Comparison of ENCODE assay signal across 8 cellular contexts in genomic region chr2:33599175-33599942, GRCh38. TPM values are rescaled to one million over a fixed set of nuclear protein-coding genes. Genes with fewer than 3 reads are reported as not detected.
A peak's percentile ranks its signal among the peaks of the same experiment; 100 is the strongest.
DNase-seq lines count a peak whose midpoint lies in the region; ATAC-seq and TF ChIP-seq lines count a peak whose summit lies in the region.

Gene FAM98A (minus strand): TSS chr2:33599299. CDS start chr2:33599221, 78 bp downstream.

- no peak for TF ChIP-seq RAD21 in Ishikawa (IDR thresholded peaks at IDR 0.05; ENCODE audit: low read depth)

- H3K4me1 ChIP-seq in PC-3 (ENCODE audit: insufficient read depth, low read length) (peaks cover 16% of the 10 kb centered on the region), mucosa of descending colon (ENCODE audit: low read depth) (peaks cover 16% of the 10 kb centered on the region)

- H3K9me3 ChIP-seq in PC-3 (ENCODE audit: low read length) (no peaks in the 10 kb centered on the region), mucosa of descending colon (no peaks in the 10 kb centered on the region)

- DNase-seq in DMS153 treated with DMSO at 0.1 percent for 48 hours (lab: John Stamatoyannopoulos, UW; ENCODE audit: unreplicated experiment) (peak; percentile 95), PC-3 (peak; percentile 99), activated T-cell treated with anti-CD3 and anti-CD28 coated beads for 48 hours (ENCODE audit: low read depth) (peak; percentile 98), epithelial cell of prostate (ENCODE audit: low read depth, low spot score) (peak; percentile 85), mucosa of descending colon (peak; percentile 99)
- peak; percentile 99 for DNase-seq in stimulated activated CD8-positive, alpha-beta memory T cell treated with anti-CD3 and anti-CD28 coated beads, Interleukin-4, amount 100 ng/mL, for 24 hours (ENCODE audit: low read depth)

- BruUV-seq in PC-3 (replicated peaks; lab: Mats Ljungman, UMichigan), result TSS peak; percentile 90

- H3K79me2 ChIP-seq in PC-3 (ENCODE audit: low read length), result peaks cover 44% of the 10 kb centered on the region

- peak within 1 kb of the TSS; percentile 96 for H2AFZ ChIP-seq in PC-3 (ENCODE audit: low read length)

- H3F3A ChIP-seq in PC-3 (ENCODE audit: low read length, unreplicated experiment), result no peaks in the 10 kb centered on the region

- no peak; the same call in 1 of the 2 replicates for TF ChIP-seq EP300 in Ishikawa (IDR thresholded peaks at IDR 0.05; ENCODE audit: borderline replicate concordance)

- CTCF ChIA-PET in PC-3 (lab: Charles Lee), result interaction anchor here (1.4 kb wide), 1 partner anchor 16 kb away, joined by 6 read pairs; no protein-coding TSS in a partner anchor

- H3K27ac ChIP-seq in PC-3 (ENCODE audit: low read length) (peak within 1 kb of the TSS; percentile 37), epithelial cell of prostate (peak within 1 kb of the TSS; percentile 40)

- H3K4me2 ChIP-seq in PC-3 (ENCODE audit: low read length), result peak within 1 kb of the TSS; percentile 97

- H3K4me3 ChIP-seq in PC-3 (ENCODE audit: low read length) (peak within 1 kb of the TSS; percentile 93), mucosa of descending colon (peak within 1 kb of the TSS; percentile 70)

- H3K27me3 ChIP-seq in PC-3 (ENCODE audit: low read length), result no peaks in the 10 kb centered on the region

- TF ChIP-seq CTCF in PC-3 (conservative IDR thresholded peaks at IDR 0.05; ENCODE audit: low read depth, low read length) (no peak; the same call in 1 of the 2 replicates), mucosa of descending colon (IDR thresholded peaks at IDR 0.05) (peak; percentile 16)

- H3K9ac ChIP-seq in PC-3 (ENCODE audit: low read length), result peak within 1 kb of the TSS; percentile 90

- H3K36me3 ChIP-seq in PC-3 (ENCODE audit: low read depth, low read length), result peaks cover 8% of the 10 kb centered on the region; the same call in 1 of the 2 replicates
- H3K36me3 ChIP-seq in mucosa of descending colon (ENCODE audit: low read depth), result peaks cover 3% of the 10 kb centered on the region

- no peaks in the 10 kb centered on the region for H3K9me2 ChIP-seq in PC-3 (replicated peaks; ENCODE audit: low read length)

- ATAC-seq in GM21576 (IDR thresholded peaks at IDR 0.05; ENCODE audit: unreplicated experiment), result peak; percentile 91
- ATAC-seq in PC-3, result peak; percentile 93
- peak; percentile 99 for ATAC-seq in mucosa of descending colon

- POLR2A ChIA-PET in PC-3 (lab: Charles Lee; ENCODE audit: unreplicated experiment), result interaction anchor here (0.5 to 1.2 kb wide), 6 partner anchors 22 to 434 kb away, joined by 3 to 8 read pairs (median 4); no protein-coding TSS in a partner anchor

- intact Hi-C loops in PC-3 (cut with micrococcal nuclease) (loop anchor here (2.0 to 10.0 kb wide), 2 partner anchors 309 to 325 kb away; no protein-coding TSS in a partner anchor), mucosa of descending colon (cut with DNase I, micrococcal nuclease) (no loop called here)

- H4K20me1 ChIP-seq in PC-3 (ENCODE audit: low read length), result peaks cover 11% of the 10 kb centered on the region; the same call in 1 of the 2 replicates

TF ChIP-seq in Ishikawa, 13 proteins besides CTCF, POLR2A, EP300 and RAD21:
- TF ChIP-seq CEBPB (IDR thresholded peaks at IDR 0.05), result no peak
- 0 out of 2 replicates have a peak, but pooled peaks have one; percentile 13 for TF ChIP-seq USF1 (IDR thresholded peaks at IDR 0.05)
- TF ChIP-seq CREB1 (IDR thresholded peaks at IDR 0.05; ENCODE audit: low read depth), result peak; percentile 35
- TF ChIP-seq FOXM1 (IDR thresholded peaks at IDR 0.05; ENCODE audit: borderline replicate concordance, low read depth), result no peak
- 0 out of 2 replicates have a peak, but pooled peaks have one; percentile 43 for TF ChIP-seq TAF1 (IDR thresholded peaks at IDR 0.05; ENCODE audit: low read depth)
- peak; percentile 86 for TF ChIP-seq MAX (IDR thresholded peaks at IDR 0.05)
- TF ChIP-seq YY1 (IDR thresholded peaks at IDR 0.05; ENCODE audit: low read depth), result peak; percentile 22; the same call in 1 of the 2 replicates

RNA-seq across cellular contexts. Expression of gene FAM98A, which starts in this region (rescaled TPM):
- total RNA-seq in PC-3 (2014; rRNA removed) (22.4 and 30.1 TPM in 2 replicates), mucosa of descending colon (10 to 100 TPM; 18.6 to 46.9 (median 34.7) TPM)

Comparison
In these comparisons a context has a peak if more than half of its experiments do, and no peak if none do; other contexts are left out.
1. Peak in every context shown above with its lines: DNase-seq, ATAC-seq, H3K4me3 ChIP-seq and H3K27ac ChIP-seq.